Comparison of ENCODE assay signal across 9 cellular contexts in genomic region chr17:31696184-31696602, GRCh38.
A peak's percentile ranks its signal among the peaks of the same experiment; 100 is the strongest.
DNase-seq lines count a peak whose midpoint lies in the region; ATAC-seq and TF ChIP-seq lines count a peak whose summit lies in the region.
"Had no signal": no experiment of that assay in that cellular context is flagged by ENCODE, and none has a peak within 500 bp of the region (broad histone marks: within the 10 kb centered on the region; RNA-seq: fewer than 3 reads in every experiment).

No MANE protein-coding gene starts in this region.

- H3K9me3 Mint-ChIP-seq in neural crest cell, result peaks cover 3% of the 10 kb centered on the region

- no peak for ATAC-seq in GM21576 (IDR thresholded peaks at IDR 0.05; ENCODE audit: unreplicated experiment)
- no peak for ATAC-seq in HG03135 (IDR thresholded peaks at IDR 0.05; ENCODE audit: unreplicated experiment)

- TF ChIP-seq CTCF in AG04449 (IDR thresholded peaks at IDR 0.05; ENCODE audit: insufficient read depth, low read length, missing control alignments) (peak; percentile 16), foreskin fibroblast (IDR thresholded peaks at IDR 0.05; ENCODE audit: low read depth, low read length) (peak; percentile 26), neural crest cell (conservative IDR thresholded peaks at IDR 0.05) (peak; percentile 30)

- no peaks in the 10 kb centered on the region for H3K9me3 ChIP-seq in SJSA1 (replicated peaks)
- H3K9me3 ChIP-seq: BLaER1 treated with 17β-estradiol and CSF1 and Interleukin-3, amounts not matched to agents 10 nM and 100 nM had no signal

- H3K27ac ChIP-seq in SJSA1, result peak overlapping the region; percentile 33
- H3K27ac ChIP-seq: BLaER1 treated with 17β-estradiol and CSF1 and Interleukin-3, amounts not matched to agents 10 nM and 100 nM had no signal

- H3K4me1 ChIP-seq in SJSA1 (replicated peaks), result peaks cover 38% of the 10 kb centered on the region
- H3K4me1 ChIP-seq: BLaER1 treated with 17β-estradiol and CSF1 and Interleukin-3, amounts not matched to agents 10 nM and 100 nM had no signal

- H3K4me3 ChIP-seq in AG04449 (ENCODE audit: low read depth, low read length), result no peak overlapping the region
- no peak overlapping the region for H3K4me3 ChIP-seq in SJSA1
- H3K4me3 ChIP-seq in foreskin fibroblast (ENCODE audit: low read depth in 1 of 2, low read length in 2 of 2), result no peak overlapping the region
- H3K4me3 ChIP-seq: BLaER1 treated with 17β-estradiol and CSF1 and Interleukin-3, amounts not matched to agents 10 nM and 100 nM had no signal

- H3K4me1 Mint-ChIP-seq in neural crest cell, result peaks cover 27% of the 10 kb centered on the region

- POLR2A ChIA-PET in AG04449 (lab: Yijun Ruan, JAX), result interaction anchor here (0.6 to 1.3 kb wide), 7 partner anchors 27 to 131 kb away, joined by 3 to 7 read pairs (median 4); no protein-coding TSS in a partner anchor

- H3K27me3 Mint-ChIP-seq in neural crest cell (ENCODE audit: low read depth), result peaks cover 5% of the 10 kb centered on the region

- H3K36me3 Mint-ChIP-seq in neural crest cell (ENCODE audit: low read depth), result no peaks in the 10 kb centered on the region

- H3K36me3 ChIP-seq in SJSA1, result no peaks in the 10 kb centered on the region
- H3K36me3 ChIP-seq: BLaER1 treated with 17β-estradiol and CSF1 and Interleukin-3, amounts not matched to agents 10 nM and 100 nM had no signal

- DNase-seq in AG04449 (ENCODE audit: low read depth, low spot score), result peak; percentile 94
- DNase-seq in SJSA1 (ENCODE audit: low read depth in 1 of 2, low spot score in 2 of 2), result peak; percentile 86 to 93
- peak; percentile 98 to 99 for DNase-seq in foreskin fibroblast
- peak; percentile 27 for DNase-seq in neural crest cell (ENCODE audit: low read depth, low spot score)
- DNase-seq in stimulated activated CD4-positive, alpha-beta T cell treated with anti-CD3 and anti-CD28 coated beads, Interleukin-4, amount 100 ng/mL, for 1 hour, result no peak
- DNase-seq in SW480 (ENCODE audit: low spot score), result no peak

- CTCF ChIA-PET in AG04449 (lab: Yijun Ruan, JAX), result interaction anchor here (0.6 to 5.3 kb wide), 10 partner anchors 9 to 145 kb away, joined by 3 to 30 read pairs (median 3); no protein-coding TSS in a partner anchor

- no peak overlapping the region for H3K4me3 Mint-ChIP-seq in neural crest cell

- peak overlapping the region; percentile 48 for H3K27ac Mint-ChIP-seq in neural crest cell (ENCODE audit: unreplicated experiment)

- no peaks in the 10 kb centered on the region for H3K27me3 ChIP-seq in SJSA1 (replicated peaks)
- H3K27me3 ChIP-seq: BLaER1 treated with 17β-estradiol and CSF1 and Interleukin-3, amounts not matched to agents 10 nM and 100 nM had no signal

Comparison
In these comparisons a context has a peak if more than half of its experiments do, and no peak if none do; other contexts are left out.
1. DNase-seq: peak in AG04449 (single experiment), SJSA1 (2 of 2), foreskin fibroblast (2 of 2) and neural crest cell (single experiment); none in stimulated activated CD4-positive, alpha-beta T cell treated with anti-CD3 and anti-CD28 coated beads, Interleukin-4, amount 100 ng/mL, for 1 hour (single experiment) and SW480 (single experiment).
2. Peak in every context shown above with its lines, with median percentiles within 50 percentile points of each other: CTCF ChIP-seq.